31 cellular contexts compared by ENCODE assay signal in the genomic region with DNA sequence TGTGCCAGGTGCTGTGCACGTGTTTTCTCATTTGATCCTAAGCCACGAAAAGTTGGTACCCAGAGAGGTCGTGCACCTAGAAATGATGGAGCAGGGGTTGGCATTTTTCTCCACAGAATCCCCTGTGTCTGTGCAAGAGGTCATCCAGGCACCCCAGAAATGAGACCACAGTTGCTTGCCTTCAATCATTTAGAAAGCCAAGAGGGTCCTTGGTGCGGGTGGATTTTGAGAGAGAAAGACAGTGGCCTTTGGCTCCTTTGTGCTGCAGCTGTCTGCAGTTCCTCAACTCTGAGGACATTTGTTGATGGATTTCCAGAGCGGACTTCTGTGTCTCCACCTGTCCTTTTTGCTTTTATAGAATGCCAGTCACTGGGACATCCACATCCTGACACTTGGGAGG. TPM values are rescaled to one million over a fixed set of nuclear protein-coding genes. Genes with fewer than 3 reads are reported as not detected.
DNase-seq lines count a peak whose midpoint lies in the region; ATAC-seq and TF ChIP-seq lines count a peak whose summit lies in the region.
"Had no signal": no experiment of that assay in that cellular context is flagged by ENCODE, and none has a peak within 500 bp of the region (broad histone marks: within the 10 kb centered on the region; RNA-seq: fewer than 3 reads in every experiment).

No MANE protein-coding gene starts in this region.

- RAD21 ChIA-PET in HCT116 (lab: Charles Lee; ENCODE audit: low non-redundant PET in 1 of 2, low total read pairs in 2 of 2, uncharacterized antibody in 2 of 2, unreplicated experiment in 2 of 2), result interaction anchor here in 1 of 2 experiments (0.7 kb wide), 1 partner anchor 115 kb away, joined by 3 read pairs; no protein-coding TSS in a partner anchor

- H3K4me3 ChIP-seq in HCT116 (replicated peaks in 1 of 2; ENCODE audit: low read depth in 1 of 2, low read length in 2 of 2), result no peak overlapping the region
- H3K4me3 ChIP-seq in endodermal cell (ENCODE audit: low read length), result no peak overlapping the region
- no peak overlapping the region for H3K4me3 ChIP-seq in neuronal stem cell (ENCODE audit: low read length in 2 of 2)
- H3K4me3 ChIP-seq: cardiac muscle cell, colonic mucosa, smooth muscle cell, uterus had no signal

- no TSS peak for BruUV-seq in HCT116 (replicated peaks; lab: Mats Ljungman, UMichigan)

- no peak for TF ChIP-seq POLR2A in HCT116 (IDR thresholded peaks at IDR 0.05; ENCODE audit: borderline replicate concordance, extremely low read depth, insufficient read depth, insufficient read length)

- H3K27me3 Mint-ChIP-seq in activated CD8-positive, alpha-beta T cell treated with anti-CD3 and anti-CD28 coated beads, Interleukin-2, amount 10 ng/mL, durations not matched to agents 7 days and 5 days (ENCODE audit: low read depth), result peaks cover 20% of the 10 kb centered on the region
- peaks cover 3% of the 10 kb centered on the region for H3K27me3 Mint-ChIP-seq in activated CD8-positive, alpha-beta T cell treated with anti-CD3 and anti-CD28 coated beads for 36 hours
- H3K27me3 Mint-ChIP-seq in endodermal cell (ENCODE audit: insufficient read depth), result no peaks in the 10 kb centered on the region
- H3K27me3 Mint-ChIP-seq: activated CD4-positive, alpha-beta memory T cell treated with anti-CD3 and anti-CD28 coated beads, Interleukin-2, amount 10 ng/mL, durations not matched to agents 7 days and 5 days; stimulated activated naive CD8-positive, alpha-beta T cell treated with anti-CD3 and anti-CD28 coated beads, Interleukin-15, Interleukin-2, amounts not matched to agents 100 ng/mL and 50 ng/mL, for 24 hours had no signal

- H3K79me1 ChIP-seq in neuronal stem cell (ENCODE audit: low read depth, low read length), result no peaks in the 10 kb centered on the region

- no peak overlapping the region for H3K4ac ChIP-seq in neuronal stem cell (ENCODE audit: low read length)

- 92 to 100% methylated on average over 2 to 5 of the region's 5 CpGs for WGBS in endodermal cell (ENCODE audit: insufficient coverage in 1 of 2, insufficient read length in 1 of 2), 2 experiments
- no CpG with 5 or more reads among the region's 5 CpGs for WGBS in neuronal stem cell (ENCODE audit: extremely low coverage in 2 of 2, insufficient read length in 2 of 2, insufficient replicate concordance in 1 of 2), 2 donors

- no peak for TF ChIP-seq CTCF in activated CD8-positive, alpha-beta T cell treated with anti-CD3 and anti-CD28 coated beads for 36 hours (IDR thresholded peaks at IDR 0.05)
- TF ChIP-seq CTCF in HCT116 (IDR thresholded peaks at IDR 0.05 in 2 of 3, conservative IDR thresholded peaks at IDR 0.05 in 1 of 3; ENCODE audit: borderline replicate concordance in 1 of 3, insufficient read depth in 1 of 3, low read depth in 2 of 3, low read length in 2 of 3) (no peak), endodermal cell (conservative IDR thresholded peaks at IDR 0.05) (no peak)

- intact Hi-C loops in activated CD8-positive, alpha-beta T cell treated with anti-CD3 and anti-CD28 coated beads for 36 hours (cut with micrococcal nuclease), result no loop called here
- intact Hi-C loops in HCT116 (cut with micrococcal nuclease), result no loop called here

- H3K14ac ChIP-seq in neuronal stem cell (ENCODE audit: low read length), result no peak overlapping the region

- H3K9ac ChIP-seq in HCT116 (ENCODE audit: low read length), result peak overlapping the region; percentile 80
- H3K9ac ChIP-seq in endodermal cell (ENCODE audit: extremely low read depth, low read length, poor library complexity, severe bottlenecking), result no peak overlapping the region
- H3K9ac ChIP-seq in neuronal stem cell (ENCODE audit: low read depth, low read length, poor library complexity), result no peak overlapping the region
- H3K9ac ChIP-seq: KMS-11 had no signal

- H3K4me2 ChIP-seq in HCT116 (ENCODE audit: low read length) (peak overlapping the region; percentile 92), neuronal stem cell (ENCODE audit: insufficient read depth, low read length, poor library complexity, severe bottlenecking) (no peak overlapping the region)
- H3K4me2 ChIP-seq: KMS-11 had no signal

- H2BK5ac ChIP-seq in neuronal stem cell (ENCODE audit: low read length), result no peak overlapping the region

- H3K4me1 ChIP-seq in HCT116 (ENCODE audit: control insufficient read depth in 1 of 2, insufficient read depth in 2 of 2, low read length in 2 of 2) (peaks cover 74 to 91% of the 10 kb centered on the region in 2 experiments), endodermal cell (ENCODE audit: control insufficient read depth, insufficient read depth, low read length) (peaks cover 23% of the 10 kb centered on the region), neuronal stem cell (ENCODE audit: control insufficient read depth in 2 of 2, insufficient read depth in 1 of 2, low read depth in 1 of 2, low read length in 2 of 2) (peaks cover 16 to 35% of the 10 kb centered on the region in 2 donors)
- H3K4me1 ChIP-seq: uterus had no signal

- peak overlapping the region; percentile 50 for H3K18ac ChIP-seq in neuronal stem cell (ENCODE audit: low read length)

- H4K20me1 ChIP-seq in HCT116 (ENCODE audit: insufficient read depth), result no peaks in the 10 kb centered on the region

- DNase-seq in activated CD8-positive, alpha-beta T cell treated with anti-CD3 and anti-CD28 coated beads, Interleukin-2, amount 10 ng/mL, durations not matched to agents 7 days and 5 days, result no peak
- no peak for DNase-seq in activated CD8-positive, alpha-beta T cell treated with anti-CD3 and anti-CD28 coated beads for 36 hours
- DNase-seq in HCT116 (ENCODE audit: low read depth, low spot score), result no peak
- no peak for DNase-seq in endodermal cell
- no peak for DNase-seq in neuronal stem cell (ENCODE audit: low spot score)
- no peak for DNase-seq in NOMO-1 treated with DMSO at 0.1 percent for 48 hours (lab: John Stamatoyannopoulos, UW; ENCODE audit: unreplicated experiment)
- DNase-seq in NCI-H1092 (lab: John Stamatoyannopoulos, UW), result no peak
- DNase-seq: 8988T; activated CD4-positive, alpha-beta memory T cell treated with anti-CD3 and anti-CD28 coated beads, Interleukin-2, amount 10 ng/mL, durations not matched to agents 7 days and 5 days; colonic mucosa; DND-41; effector CD4-positive, alpha-beta T cell; GOT3; naive B cell; NCI-H1417; NCI-H2081; NCI-H2227 treated with DMSO at 0.1 percent for 48 hours; NCI-H526; NK-92 treated with Interleukin-12 subunit alpha and Interleukin-12 subunit beta, amount 100 ng/mL, for 24 hours; PC-3; uterus had no signal

- no peak overlapping the region for H3K23ac ChIP-seq in neuronal stem cell (ENCODE audit: low read depth, low read length, poor library complexity)

- H3K4me1 Mint-ChIP-seq in activated CD8-positive, alpha-beta T cell treated with anti-CD3 and anti-CD28 coated beads, Interleukin-2, amount 10 ng/mL, durations not matched to agents 7 days and 5 days (ENCODE audit: low read depth), result peaks cover 26% of the 10 kb centered on the region
- peaks cover 41% of the 10 kb centered on the region for H3K4me1 Mint-ChIP-seq in activated CD8-positive, alpha-beta T cell treated with anti-CD3 and anti-CD28 coated beads for 36 hours (ENCODE audit: low read depth)
- H3K4me1 Mint-ChIP-seq in endodermal cell, result peaks cover 66% of the 10 kb centered on the region

- H3K27ac Mint-ChIP-seq in activated CD8-positive, alpha-beta T cell treated with anti-CD3 and anti-CD28 coated beads, Interleukin-2, amount 10 ng/mL, durations not matched to agents 7 days and 5 days, result peak overlapping the region; percentile 5
- H3K27ac Mint-ChIP-seq in activated CD8-positive, alpha-beta T cell treated with anti-CD3 and anti-CD28 coated beads for 36 hours, result no peak overlapping the region
- H3K27ac Mint-ChIP-seq in endodermal cell, result peak overlapping the region; percentile 48
- H3K27ac Mint-ChIP-seq: activated CD4-positive, alpha-beta memory T cell treated with anti-CD3 and anti-CD28 coated beads, Interleukin-2, amount 10 ng/mL, durations not matched to agents 7 days and 5 days had no signal

- H3K79me2 ChIP-seq in HCT116 (ENCODE audit: insufficient read depth, low read length), result peaks cover 19% of the 10 kb centered on the region; the same call in 1 of the 2 replicates

- POLR2A ChIA-PET in activated CD8-positive, alpha-beta T cell treated with anti-CD3 and anti-CD28 coated beads, Interleukin-2, amount 10 ng/mL, durations not matched to agents 7 days and 5 days (lab: Charles Lee), result no interaction called here
- POLR2A ChIA-PET in activated CD8-positive, alpha-beta T cell treated with anti-CD3 and anti-CD28 coated beads for 36 hours (lab: Charles Lee), result interaction anchor here (2.3 kb wide), 1 partner anchor 32 kb away, joined by 8 read pairs; no protein-coding TSS in a partner anchor
- POLR2A ChIA-PET in HCT116 (lab: Charles Lee), result interaction anchor here (0.6 to 13.6 kb wide), 6 partner anchors 9 to 247 kb away, joined by 3 to 199 read pairs (median 4); a partner anchor contains a TSS

- no peak overlapping the region for H2BK120ac ChIP-seq in neuronal stem cell (ENCODE audit: low read depth, low read length)

- no peaks in the 10 kb centered on the region for H3K27me3 ChIP-seq in HCT116 (ENCODE audit: insufficient read depth, low read length)
- H3K27me3 ChIP-seq in endodermal cell (ENCODE audit: control insufficient read depth, insufficient read depth, low read length, poor library complexity, severe bottlenecking), result no peaks in the 10 kb centered on the region
- no peaks in the 10 kb centered on the region for H3K27me3 ChIP-seq in neuronal stem cell (ENCODE audit: control insufficient read depth in 3 of 3, insufficient read depth in 3 of 3, low read depth in 1 of 3, low read length in 3 of 3)
- H3K27me3 ChIP-seq: cardiac muscle cell, colonic mucosa, uterus had no signal

- no peaks in the 10 kb centered on the region; a peak in 1 of 4 replicates for H3K36me3 ChIP-seq in HCT116 (ENCODE audit: control insufficient read depth in 1 of 2, insufficient read depth in 2 of 2, low read length in 2 of 2)
- H3K36me3 ChIP-seq in endodermal cell (ENCODE audit: control insufficient read depth, insufficient read depth, low read length), result no peaks in the 10 kb centered on the region
- H3K36me3 ChIP-seq in neuronal stem cell (replicated peaks in 1 of 2; ENCODE audit: control insufficient read depth in 2 of 2, insufficient read depth in 2 of 2, low read length in 2 of 2), result no peaks in the 10 kb centered on the region
- H3K36me3 ChIP-seq: cardiac muscle cell, colonic mucosa, thoracic aorta, uterus had no signal

- no peaks in the 10 kb centered on the region for H3K9me2 ChIP-seq in HCT116 (ENCODE audit: insufficient read depth)

- no peak for TF ChIP-seq RAD21 in HCT116 (IDR thresholded peaks at IDR 0.05; ENCODE audit: low read depth)

- no peak overlapping the region for H4K8ac ChIP-seq in neuronal stem cell (ENCODE audit: low read depth, low read length)

- CTCF ChIA-PET in activated CD8-positive, alpha-beta T cell treated with anti-CD3 and anti-CD28 coated beads, Interleukin-2, amount 10 ng/mL, durations not matched to agents 7 days and 5 days (lab: Charles Lee), result interaction anchor here (0.9 kb wide), 1 partner anchor 346 kb away, joined by 3 read pairs; no protein-coding TSS in a partner anchor
- CTCF ChIA-PET in activated CD8-positive, alpha-beta T cell treated with anti-CD3 and anti-CD28 coated beads for 36 hours (lab: Charles Lee), result no interaction called here
- CTCF ChIA-PET in HCT116 (lab: Charles Lee), result interaction anchor here (2.4 kb wide), 1 partner anchor 190 kb away, joined by 7 read pairs; no protein-coding TSS in a partner anchor

- H2BK12ac ChIP-seq in neuronal stem cell (ENCODE audit: low read length), result no peak overlapping the region

- H3K36me3 Mint-ChIP-seq in activated CD8-positive, alpha-beta T cell treated with anti-CD3 and anti-CD28 coated beads, Interleukin-2, amount 10 ng/mL, durations not matched to agents 7 days and 5 days (ENCODE audit: low read depth), result peaks cover 6% of the 10 kb centered on the region
- no peaks in the 10 kb centered on the region for H3K36me3 Mint-ChIP-seq in activated CD8-positive, alpha-beta T cell treated with anti-CD3 and anti-CD28 coated beads for 36 hours (ENCODE audit: low read depth)
- peaks cover 5% of the 10 kb centered on the region for H3K36me3 Mint-ChIP-seq in endodermal cell (ENCODE audit: low read depth)
- H3K36me3 Mint-ChIP-seq: naive B cell had no signal

- H3K27ac ChIP-seq in HCT116 (ENCODE audit: low read depth, low read length) (peak overlapping the region; percentile 99), endodermal cell (ENCODE audit: low read depth, low read length) (no peak overlapping the region), neuronal stem cell (replicated peaks; ENCODE audit: low read length) (no peak overlapping the region)
- H3K27ac ChIP-seq: cardiac muscle cell, KMS-11 had no signal

- H3K4me3 Mint-ChIP-seq in activated CD8-positive, alpha-beta T cell treated with anti-CD3 and anti-CD28 coated beads, Interleukin-2, amount 10 ng/mL, durations not matched to agents 7 days and 5 days, result no peak overlapping the region
- no peak overlapping the region for H3K4me3 Mint-ChIP-seq in activated CD8-positive, alpha-beta T cell treated with anti-CD3 and anti-CD28 coated beads for 36 hours
- H3K4me3 Mint-ChIP-seq in endodermal cell, result no peak overlapping the region

- H4K91ac ChIP-seq in neuronal stem cell (ENCODE audit: low read depth, low read length, poor library complexity), result no peak overlapping the region

- no peak for ATAC-seq in activated CD8-positive, alpha-beta T cell treated with anti-CD3 and anti-CD28 coated beads, Interleukin-2, amount 10 ng/mL, durations not matched to agents 7 days and 5 days
- no peak for ATAC-seq in activated CD8-positive, alpha-beta T cell treated with anti-CD3 and anti-CD28 coated beads for 36 hours
- ATAC-seq in HCT116, result no peak
- ATAC-seq in GM19397 (IDR thresholded peaks at IDR 0.05; ENCODE audit: unreplicated experiment), result no peak
- ATAC-seq: activated CD4-positive, CD25-positive, alpha-beta regulatory T cell treated with anti-CD3 and anti-CD28 coated beads, Interleukin-2, amount 50 U/mL, for 24 hours; left lobe of liver; PC-3; Right ventricle myocardium inferior had no signal

- no peaks in the 10 kb centered on the region for H3K9me3 Mint-ChIP-seq in activated CD8-positive, alpha-beta T cell treated with anti-CD3 and anti-CD28 coated beads, Interleukin-2, amount 10 ng/mL, durations not matched to agents 7 days and 5 days (ENCODE audit: insufficient read depth)
- H3K9me3 Mint-ChIP-seq in activated CD8-positive, alpha-beta T cell treated with anti-CD3 and anti-CD28 coated beads for 36 hours, result peaks cover 4% of the 10 kb centered on the region
- H3K9me3 Mint-ChIP-seq in endodermal cell, result peaks cover 2% of the 10 kb centered on the region
- H3K9me3 Mint-ChIP-seq: activated CD4-positive, alpha-beta memory T cell treated with anti-CD3 and anti-CD28 coated beads, Interleukin-2, amount 10 ng/mL, durations not matched to agents 7 days and 5 days; naive B cell; stimulated activated naive CD8-positive, alpha-beta T cell treated with anti-CD3 and anti-CD28 coated beads, Interleukin-15, Interleukin-2, amounts not matched to agents 100 ng/mL and 50 ng/mL, for 24 hours had no signal

- H3K9me3 ChIP-seq in HCT116 (ENCODE audit: control insufficient read depth in 1 of 2, insufficient read depth in 1 of 2, low read depth in 1 of 2, low read length in 2 of 2) (peaks cover 0 to 2% of the 10 kb centered on the region in 2 experiments; a peak in 1 of 4 replicates), endodermal cell (ENCODE audit: control insufficient read depth, low read length) (no peaks in the 10 kb centered on the region), neuronal stem cell (replicated peaks in 1 of 2; ENCODE audit: control insufficient read depth in 2 of 2, insufficient read depth in 1 of 2, low read depth in 1 of 2, low read length in 2 of 2) (peaks cover 0 to 3% of the 10 kb centered on the region in 2 donors)
- H3K9me3 ChIP-seq: colonic mucosa, thoracic aorta, uterus had no signal

- H2BK15ac ChIP-seq in neuronal stem cell (ENCODE audit: low read length), result no peak overlapping the region

- H2AK5ac ChIP-seq in neuronal stem cell (ENCODE audit: low read depth, low read length), result peak overlapping the region; percentile 27

- H2AFZ ChIP-seq in HCT116 (ENCODE audit: low read depth, low read length, poor library complexity, severe bottlenecking) (no peak overlapping the region), neuronal stem cell (ENCODE audit: low read length) (no peak overlapping the region)

RNA-seq across cellular contexts. Expression of a gene that starts 33.8 kb away (rescaled TPM):
- total RNA-seq in activated CD8-positive, alpha-beta T cell treated with anti-CD3 and anti-CD28 coated beads, Interleukin-2, amount 10 ng/mL, durations not matched to agents 7 days and 5 days, result 1 to 10 TPM in 1 of 2 experiments, under 1 TPM in 1; 0.79 to 1.5 TPM
- 1 to 10 TPM in 1 of 2 experiments, under 1 TPM in 1; 0.90 to 1.0 TPM for total RNA-seq in activated CD8-positive, alpha-beta T cell treated with anti-CD3 and anti-CD28 coated beads for 36 hours
- total RNA-seq in HCT116 (2021; ENCODE audit: unreplicated experiment) (112 TPM), endodermal cell (100 to 1,000 TPM in 1 of 2 donors, 10 to 100 TPM in 1; 70.2 to 164 TPM)
- 67.3 and 75.5 TPM in 2 replicates for polyA plus RNA-seq in HCT116 (2012)
- polyA plus RNA-seq in endodermal cell (2013, experiment 1 of 2), result 27.0 TPM
- 29.6 TPM for polyA plus RNA-seq in endodermal cell (2013, experiment 2 of 2)
- 10.5 TPM for polyA plus RNA-seq in neuronal stem cell (2013, experiment 1 of 2)
- polyA plus RNA-seq in neuronal stem cell (2013, experiment 2 of 2), result 11.3 TPM
- polyA plus RNA-seq: CD14-positive monocyte had no signal

Comparison
In these comparisons a context has a peak if more than half of its experiments do, and no peak if none do; other contexts are left out.
1. RNA of a gene that starts 33.8 kb away (total RNA-seq): 70.2 to 164 TPM in endodermal cell and 112 TPM in HCT116 (single experiment); 0.79 to 1.5 TPM in activated CD8-positive, alpha-beta T cell treated with anti-CD3 and anti-CD28 coated beads, Interleukin-2, amount 10 ng/mL, durations not matched to agents 7 days and 5 days and 0.90 to 1.0 TPM in activated CD8-positive, alpha-beta T cell treated with anti-CD3 and anti-CD28 coated beads for 36 hours; every median in the first group is over 10 times any median in the second.